27 cellular contexts compared by ENCODE assay signal in genomic region chr11:114815176-114815575, GRCh38.
"Had no signal": no experiment of that assay in that cellular context is flagged by ENCODE, and none has a peak within 500 bp of the region (broad histone marks: within the 10 kb centered on the region; RNA-seq: fewer than 3 reads in every experiment).

No MANE protein-coding gene starts in this region.

- ATAC-seq: effector memory CD8-positive, alpha-beta T cell; esophagus mucosa; foreskin keratinocyte; gastrocnemius medialis; gastroesophageal sphincter; heart left ventricle; heart right ventricle had no signal

- FAIRE-seq: endometrium, endothelial cell of umbilical vein, frontal cortex had no signal

- H3K79me2 ChIP-seq: hepatocyte had no signal

- H3K36me3 ChIP-seq: esophagus muscularis mucosa, esophagus squamous epithelium, gastrocnemius medialis, gastroesophageal sphincter, heart left ventricle, heart right ventricle had no signal

- H3K27ac ChIP-seq: coronary artery, dorsolateral prefrontal cortex, epithelial cell of prostate, esophagus muscularis mucosa, esophagus squamous epithelium, foreskin keratinocyte, gastrocnemius medialis, gastroesophageal sphincter, heart left ventricle, heart right ventricle, hepatocyte had no signal

- H3K4me3 ChIP-seq: coronary artery, dorsolateral prefrontal cortex, esophagus muscularis mucosa, esophagus squamous epithelium, gastrocnemius medialis, gastroesophageal sphincter, heart left ventricle, heart right ventricle, hepatocyte had no signal

- H3K27me3 ChIP-seq: foreskin keratinocyte, gastrocnemius medialis had no signal

- H3K4me1 ChIP-seq: esophagus muscularis mucosa, esophagus squamous epithelium, foreskin keratinocyte, gastroesophageal sphincter, heart left ventricle, heart right ventricle had no signal

- H3K9me3 ChIP-seq: esophagus muscularis mucosa, esophagus squamous epithelium, gastrocnemius medialis, gastroesophageal sphincter, heart left ventricle, heart right ventricle had no signal

- DNase-seq: cortex of kidney; dermis blood vessel endothelial cell; dorsolateral prefrontal cortex; effector CD4-positive, alpha-beta T cell; effector CD8-positive, alpha-beta T cell; effector memory CD4-positive, alpha-beta T cell; effector memory CD8-positive, alpha-beta T cell; erythroblast; esophagus squamous epithelium; foreskin fibroblast; foreskin keratinocyte; foreskin melanocyte; gastrocnemius medialis; glutamatergic neuron; head of caudate nucleus; heart left ventricle; heart right ventricle; hippocampal formation had no signal

- H3K4me2 ChIP-seq: hepatocyte had no signal

- H2AFZ ChIP-seq: hepatocyte had no signal
